Comparison of ENCODE assay signal across 16 cellular contexts in genomic region chr1:207852576-207853371, GRCh38. TPM values are rescaled to one million over a fixed set of nuclear protein-coding genes. Genes with fewer than 3 reads are reported as not detected.
DNase-seq lines count a peak whose midpoint lies in the region; ATAC-seq and TF ChIP-seq lines count a peak whose summit lies in the region.
"Had no signal": no experiment of that assay in that cellular context is flagged by ENCODE, and none has a peak within 500 bp of the region (broad histone marks: within the 10 kb centered on the region; RNA-seq: fewer than 3 reads in every experiment).

No MANE protein-coding gene starts in this region.

- H3K4me3 Mint-ChIP-seq in activated T-helper 17 cell treated with anti-CD3 and anti-CD28 coated beads, Interleukin-2, amount 50 U/mL, for 72 hours = no peak overlapping the region
- H3K4me3 Mint-ChIP-seq in naive thymus-derived CD8-positive, alpha-beta T cell = peak overlapping the region; percentile 19 to 83 (median 66)
- H3K4me3 Mint-ChIP-seq: activated B cell treated with CpG ODN at 0.5 μM for 24 hours had no signal

- 46 to 60% methylated on average over 9 of the region's 9 CpGs for WGBS in heart right ventricle, 2 donors

- H3K27me3 ChIP-seq in heart right ventricle = no peaks in the 10 kb centered on the region

- peak overlapping the region; percentile 34 for H3K27ac Mint-ChIP-seq in activated T-helper 17 cell treated with anti-CD3 and anti-CD28 coated beads, Interleukin-2, amount 50 U/mL, for 72 hours
- H3K27ac Mint-ChIP-seq in naive thymus-derived CD8-positive, alpha-beta T cell = peak overlapping the region; percentile 6 to 87 (median 52)
- H3K27ac Mint-ChIP-seq: activated B cell treated with CpG ODN at 0.5 μM for 24 hours had no signal

- peak in 1 of 8 donors; percentile 9 for ATAC-seq in heart right ventricle
- no peak for ATAC-seq in activated T-helper 17 cell treated with anti-CD3 and anti-CD28 coated beads, Interleukin-2, amount 50 U/mL, for 72 hours (replicated peaks)
- peak; percentile 60 to 63 for ATAC-seq in naive thymus-derived CD8-positive, alpha-beta T cell

- H3K4me3 ChIP-seq in heart right ventricle = no peak overlapping the region
- H3K4me3 ChIP-seq: lung, skin epidermis had no signal

- peaks cover 71% of the 10 kb centered on the region for H3K4me1 Mint-ChIP-seq in activated T-helper 17 cell treated with anti-CD3 and anti-CD28 coated beads, Interleukin-2, amount 50 U/mL, for 72 hours
- peaks cover 59 to 93% (median 93%) of the 10 kb centered on the region in 4 donors for H3K4me1 Mint-ChIP-seq in naive thymus-derived CD8-positive, alpha-beta T cell

- H3K4me1 ChIP-seq in heart right ventricle = peaks cover 39 to 93% (median 86%) of the 10 kb centered on the region in 9 donors

- no peaks in the 10 kb centered on the region for H3K9me3 ChIP-seq in heart right ventricle

- POLR2A ChIA-PET in naive thymus-derived CD8-positive, alpha-beta T cell (lab: Charles Lee) = interaction anchor here (1.0 to 1.4 kb wide), 3 partner anchors 9 to 23 kb away, joined by 3 read pairs; no protein-coding TSS in a partner anchor

- DNase-seq in heart right ventricle (no peak), cardiac septum (ENCODE audit: low spot score) (no peak), NCI-H1105 treated with DMSO at 0.1 percent for 48 hours (lab: John Stamatoyannopoulos, UW) (no peak), posterior vena cava (ENCODE audit: low spot score) (no peak), COLO668 (lab: John Stamatoyannopoulos, UW; ENCODE audit: unreplicated experiment) (no peak), DMS153 treated with DMSO at 0.1 percent for 48 hours (lab: John Stamatoyannopoulos, UW; ENCODE audit: unreplicated experiment) (no peak)
- no peak for DNase-seq in naive thymus-derived CD8-positive, alpha-beta T cell
- DNase-seq: activated B cell treated with CpG ODN at 0.5 μM for 24 hours; activated T-cell treated with anti-CD3 and anti-CD28 coated beads, Interleukin-2, amount 50 U/mL, for 1 hour; anterior cingulate cortex; NCI-H1694; NCI-H510A had no signal

- peaks cover 62% of the 10 kb centered on the region for H3K36me3 Mint-ChIP-seq in activated T-helper 17 cell treated with anti-CD3 and anti-CD28 coated beads, Interleukin-2, amount 50 U/mL, for 72 hours (ENCODE audit: low read depth)
- peaks cover 0 to 60% (median 2%) of the 10 kb centered on the region in 3 donors for H3K36me3 Mint-ChIP-seq in naive thymus-derived CD8-positive, alpha-beta T cell

- TF ChIP-seq CTCF in heart right ventricle (IDR thresholded peaks at IDR 0.05) = no peak

- H3K27ac ChIP-seq in heart right ventricle = peak overlapping the region in 9 of 10 donors; percentile 26 to 86 (median 66)

- peaks cover 0 to 31% (median 0%) of the 10 kb centered on the region in 9 donors for H3K36me3 ChIP-seq in heart right ventricle

- no peaks in the 10 kb centered on the region for H3K9me3 Mint-ChIP-seq in activated T-helper 17 cell treated with anti-CD3 and anti-CD28 coated beads, Interleukin-2, amount 50 U/mL, for 72 hours
- H3K9me3 Mint-ChIP-seq in naive thymus-derived CD8-positive, alpha-beta T cell = no peaks in the 10 kb centered on the region
- H3K9me3 Mint-ChIP-seq: activated B cell treated with CpG ODN at 0.5 μM for 24 hours had no signal

- intact Hi-C loops in heart right ventricle (cut with DNase I) = no loop called here
- intact Hi-C loops in cardiac septum (cut with DNase I) = no loop called here
- intact Hi-C loops in posterior vena cava (cut with DNase I) = no loop called here

- H3K27me3 Mint-ChIP-seq in activated T-helper 17 cell treated with anti-CD3 and anti-CD28 coated beads, Interleukin-2, amount 50 U/mL, for 72 hours = no peaks in the 10 kb centered on the region
- H3K27me3 Mint-ChIP-seq in naive thymus-derived CD8-positive, alpha-beta T cell = no peaks in the 10 kb centered on the region
- H3K27me3 Mint-ChIP-seq: activated B cell treated with CpG ODN at 0.5 μM for 24 hours had no signal

RNA-seq across cellular contexts. Expression of gene CD34, which starts 58.2 kb away (rescaled TPM):
- total RNA-seq in heart right ventricle = 10 to 100 TPM; 44.7 to 97.0 (median 59.2) TPM
- polyA plus RNA-seq in heart right ventricle = 10 to 100 TPM; 38.8 to 48.0 TPM
- 49.9 TPM for total RNA-seq in cardiac septum
- total RNA-seq in activated T-helper 17 cell treated with anti-CD3 and anti-CD28 coated beads, Interleukin-2, amount 50 U/mL, for 72 hours = under 1 TPM; 0.06 to 0.24 TPM
- not detected for total RNA-seq in naive thymus-derived CD8-positive, alpha-beta T cell
- not detected for polyA plus RNA-seq in naive thymus-derived CD8-positive, alpha-beta T cell
- total RNA-seq in posterior vena cava = 100 to 1,000 TPM in 1 of 2 donors, 10 to 100 TPM in 1; 58.1 to 154 TPM
- total RNA-seq: activated B cell treated with CpG ODN at 0.5 μM for 24 hours, SK-MEL-5 had no signal

Comparison
In these comparisons a context has a peak if more than half of its experiments do, and no peak if none do; other contexts are left out.
1. RNA of gene CD34, which starts 58.2 kb away (total RNA-seq): 58.1 to 154 TPM in posterior vena cava, 44.7 to 97.0 TPM in heart right ventricle and 49.9 TPM in cardiac septum (single experiment); 0.06 to 0.24 TPM in activated T-helper 17 cell treated with anti-CD3 and anti-CD28 coated beads, Interleukin-2, amount 50 U/mL, for 72 hours and not detected in naive thymus-derived CD8-positive, alpha-beta T cell; every median in the first group is over 10 times any median in the second.